ENCODE assay signal across 28 cellular contexts in the genomic region with DNA sequence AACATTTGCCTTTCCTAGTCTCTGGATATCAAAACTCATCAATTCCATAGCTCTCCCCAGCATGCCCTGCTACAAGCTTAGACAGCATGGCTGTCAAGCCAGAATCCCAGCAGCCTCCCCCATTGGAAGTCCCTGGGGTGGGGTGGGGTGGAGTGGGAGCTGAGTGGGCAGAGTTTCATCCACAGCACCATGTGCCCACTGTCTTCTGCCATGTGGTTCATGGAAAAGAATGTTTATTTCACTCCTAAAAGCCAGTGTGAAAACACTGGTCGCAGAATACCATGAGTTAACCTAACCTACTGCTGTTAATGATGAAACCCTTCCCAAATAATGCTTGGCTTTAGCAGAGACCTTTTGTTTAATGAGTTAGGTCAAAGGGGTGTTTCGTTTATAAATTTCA.
"Had no signal": no experiment of that assay in that cellular context is flagged by ENCODE, and none has a peak within 500 bp of the region (broad histone marks: within the 10 kb centered on the region; RNA-seq: fewer than 3 reads in every experiment).

No MANE protein-coding gene starts in this region.

- H3K4me3 ChIP-seq: colonic mucosa, coronary artery, dorsolateral prefrontal cortex, esophagus muscularis mucosa, esophagus squamous epithelium, gastrocnemius medialis, gastroesophageal sphincter, heart left ventricle, heart right ventricle had no signal

- ATAC-seq: effector memory CD8-positive, alpha-beta T cell; esophagus mucosa; foreskin keratinocyte; gastrocnemius medialis; gastroesophageal sphincter; heart left ventricle; heart right ventricle had no signal

- H3K9me3 ChIP-seq: colonic mucosa, esophagus muscularis mucosa, esophagus squamous epithelium, gastrocnemius medialis, gastroesophageal sphincter, heart left ventricle, heart right ventricle had no signal

- H3K4me1 ChIP-seq: colonic mucosa, esophagus muscularis mucosa, esophagus squamous epithelium, foreskin keratinocyte, gastrocnemius medialis, gastroesophageal sphincter, heart left ventricle, heart right ventricle had no signal

- FAIRE-seq: colon, endometrium, endothelial cell of umbilical vein, frontal cortex had no signal

- H3K27ac ChIP-seq: colonic mucosa, coronary artery, dorsolateral prefrontal cortex, epithelial cell of prostate, esophagus muscularis mucosa, esophagus squamous epithelium, foreskin keratinocyte, gastrocnemius medialis, gastroesophageal sphincter, heart left ventricle, heart right ventricle had no signal

- H3K36me3 ChIP-seq: colonic mucosa, esophagus muscularis mucosa, esophagus squamous epithelium, gastrocnemius medialis, gastroesophageal sphincter, heart left ventricle, heart right ventricle had no signal

- H3K27me3 ChIP-seq: colonic mucosa, dorsolateral prefrontal cortex, esophagus muscularis mucosa, esophagus squamous epithelium, foreskin keratinocyte, gastrocnemius medialis had no signal

- DNase-seq: colonic mucosa; cortex of kidney; dermis blood vessel endothelial cell; dorsolateral prefrontal cortex; effector CD4-positive, alpha-beta T cell; effector CD8-positive, alpha-beta T cell; effector memory CD4-positive, alpha-beta T cell; effector memory CD8-positive, alpha-beta T cell; endodermal cell; erythroblast; esophagus squamous epithelium; foreskin fibroblast; foreskin keratinocyte; foreskin melanocyte; gastrocnemius medialis; glutamatergic neuron; head of caudate nucleus; heart left ventricle; heart right ventricle had no signal
